35 cellular contexts compared by ENCODE assay signal in the genomic region with DNA sequence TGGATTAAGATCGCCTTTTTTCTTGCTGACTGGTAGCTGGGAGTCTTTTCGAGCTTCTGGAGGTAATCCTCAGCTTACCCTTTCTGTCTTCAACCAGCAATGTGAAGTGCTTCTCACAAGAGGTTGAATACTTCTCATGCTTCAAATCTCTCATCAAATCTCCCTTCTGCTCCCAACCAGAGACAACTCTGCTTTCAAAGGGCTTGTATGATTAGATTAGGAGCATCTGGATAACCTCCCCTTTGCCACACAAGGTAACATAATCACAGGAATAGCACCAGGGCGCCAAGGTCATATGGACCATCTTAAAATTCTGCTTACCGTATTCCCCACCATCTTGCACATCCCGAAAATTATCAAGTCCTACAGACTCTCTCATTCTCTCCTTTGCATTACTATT.
DNase-seq lines count a peak whose midpoint lies in the region; ATAC-seq and TF ChIP-seq lines count a peak whose summit lies in the region.
"Had no signal": no experiment of that assay in that cellular context is flagged by ENCODE, and none has a peak within 500 bp of the region (broad histone marks: within the 10 kb centered on the region; RNA-seq: fewer than 3 reads in every experiment).

No MANE protein-coding gene starts in this region.

- no peaks in the 10 kb centered on the region for H3K9me2 ChIP-seq in PC-9 (ENCODE audit: insufficient read depth)

- no peak overlapping the region for H2BK12ac ChIP-seq in mesenchymal stem cell (ENCODE audit: low read length in 2 of 2)

- peaks cover 26% of the 10 kb centered on the region for H3K27me3 Mint-ChIP-seq in WTC11 (ENCODE audit: low read depth)

- H3K9me3 ChIP-seq in PC-9 (ENCODE audit: insufficient read depth, low read depth) (no peaks in the 10 kb centered on the region), mesenchymal stem cell (ENCODE audit: control insufficient read depth, low read length) (no peaks in the 10 kb centered on the region), osteoblast (ENCODE audit: low read depth, low read length) (no peaks in the 10 kb centered on the region)
- H3K9me3 ChIP-seq: A549; BE2C; BLaER1; BLaER1 treated with 17β-estradiol and CSF1 and Interleukin-3, amounts not matched to agents 10 nM and 100 nM; Caco-2 had no signal

- no peaks in the 10 kb centered on the region for H3K27me3 ChIP-seq in PC-9 (ENCODE audit: insufficient read depth, low read depth)
- H3K27me3 ChIP-seq in mesenchymal stem cell (ENCODE audit: control insufficient read depth in 1 of 2, insufficient read depth in 1 of 2, low read length in 2 of 2): no peaks in the 10 kb centered on the region
- H3K27me3 ChIP-seq in osteoblast (ENCODE audit: insufficient read depth, low read length): no peaks in the 10 kb centered on the region
- H3K27me3 ChIP-seq: BLaER1; BLaER1 treated with 17β-estradiol and CSF1 and Interleukin-3, amounts not matched to agents 10 nM and 100 nM had no signal

- no peak overlapping the region for H4K91ac ChIP-seq in mesenchymal stem cell (ENCODE audit: low read length)

- H4K20me1 ChIP-seq in PC-9 (ENCODE audit: insufficient read depth) (no peaks in the 10 kb centered on the region), osteoblast (ENCODE audit: insufficient read depth, low read length) (no peaks in the 10 kb centered on the region)
- H4K20me1 ChIP-seq: BLaER1; BLaER1 treated with 17β-estradiol and CSF1 and Interleukin-3, amounts not matched to agents 10 nM and 100 nM had no signal

- H3K4me3 ChIP-seq in PC-9 (no peak overlapping the region), mesenchymal stem cell (ENCODE audit: insufficient read depth in 1 of 2, low read depth in 1 of 2, low read length in 2 of 2) (no peak overlapping the region), osteoblast (ENCODE audit: insufficient read depth, low read length) (no peak overlapping the region)
- H3K4me3 ChIP-seq: A549; BLaER1; BLaER1 treated with 17β-estradiol and CSF1 and Interleukin-3, amounts not matched to agents 10 nM and 100 nM had no signal

- H3K79me2 ChIP-seq in PC-9 (ENCODE audit: low read depth) (no peaks in the 10 kb centered on the region), osteoblast (ENCODE audit: insufficient read depth, low read length) (no peaks in the 10 kb centered on the region)

- no peaks in the 10 kb centered on the region for H3F3A ChIP-seq in PC-9 (ENCODE audit: insufficient read depth, low read depth)

- intact Hi-C loops in PC-9 (cut with micrococcal nuclease; ENCODE audit: unreplicated experiment): no loop called here

- H3K27ac ChIP-seq in PC-9: no peak overlapping the region
- no peak overlapping the region for H3K27ac ChIP-seq in mesenchymal stem cell (ENCODE audit: low read length, poor library complexity, severe bottlenecking)
- H3K27ac ChIP-seq in osteoblast (ENCODE audit: low read depth, low read length): no peak overlapping the region
- H3K27ac ChIP-seq: 22Rv1; A549; BLaER1; BLaER1 treated with 17β-estradiol and CSF1 and Interleukin-3, amounts not matched to agents 10 nM and 100 nM; C4-2B had no signal

- H2AFZ ChIP-seq in PC-9 (peak overlapping the region; percentile 46; the same call in 1 of the 2 replicates), mesenchymal stem cell (ENCODE audit: low read depth, low read length) (no peak overlapping the region), osteoblast (ENCODE audit: low read length) (peak overlapping the region; percentile 10)

- H3K14ac ChIP-seq in mesenchymal stem cell (ENCODE audit: low read length in 2 of 2): no peak overlapping the region

- CTCF ChIA-PET in PC-9 (lab: Charles Lee) (no interaction called here), WTC11 (lab: Charles Lee) (interaction anchor here (1.5 kb wide), 1 partner anchor 16 kb away, joined by 10 read pairs; no protein-coding TSS in a partner anchor)

- TF ChIP-seq CTCF in PC-9 (conservative IDR thresholded peaks at IDR 0.05): no peak
- no peak for TF ChIP-seq CTCF in osteoblast (IDR thresholded peaks at IDR 0.05; ENCODE audit: extremely low read depth, low read depth, low read length)
- TF ChIP-seq CTCF in WTC11 (IDR thresholded peaks at IDR 0.05): no peak

- H3K4me1 Mint-ChIP-seq in WTC11: peaks cover 6% of the 10 kb centered on the region
- H3K4me1 Mint-ChIP-seq: CD14-positive monocyte; CD4-positive, alpha-beta memory T cell; CD4-positive, CD25-positive, alpha-beta regulatory T cell; CD8-positive, alpha-beta memory T cell had no signal

- no peak overlapping the region for H2BK15ac ChIP-seq in mesenchymal stem cell (ENCODE audit: low read depth, poor library complexity, severe bottlenecking)

- H3K4me2 ChIP-seq in PC-9: no peak overlapping the region
- no peak overlapping the region for H3K4me2 ChIP-seq in mesenchymal stem cell (ENCODE audit: low read length, poor library complexity, severe bottlenecking)
- no peak overlapping the region for H3K4me2 ChIP-seq in osteoblast (ENCODE audit: insufficient read depth, low read length)
- H3K4me2 ChIP-seq: A549; BLaER1; BLaER1 treated with 17β-estradiol and CSF1 and Interleukin-3, amounts not matched to agents 10 nM and 100 nM had no signal

- H2BK120ac ChIP-seq in mesenchymal stem cell (ENCODE audit: low read depth, low read length): no peak overlapping the region

- H3K23ac ChIP-seq in mesenchymal stem cell (ENCODE audit: low read length in 2 of 2): no peak overlapping the region

- no peaks in the 10 kb centered on the region for H3K4me1 ChIP-seq in PC-9 (replicated peaks; ENCODE audit: insufficient read depth)
- no peaks in the 10 kb centered on the region for H3K4me1 ChIP-seq in mesenchymal stem cell (ENCODE audit: control insufficient read depth, insufficient read depth, low read depth, low read length)
- H3K4me1 ChIP-seq in osteoblast (ENCODE audit: insufficient read depth, low read length): peaks cover under 1% of the 10 kb centered on the region
- H3K4me1 ChIP-seq: A549, BE2C, Caco-2 had no signal

- H2BK5ac ChIP-seq in mesenchymal stem cell (ENCODE audit: low read depth, low read length, poor library complexity, severe bottlenecking): no peak overlapping the region

- no peak overlapping the region for H3K4me3 Mint-ChIP-seq in WTC11
- H3K4me3 Mint-ChIP-seq: B cell; CD14-positive monocyte; CD4-positive, alpha-beta memory T cell; CD4-positive, alpha-beta T cell; CD4-positive, CD25-positive, alpha-beta regulatory T cell; CD8-positive, alpha-beta memory T cell; CD8-positive, alpha-beta T cell had no signal

- no peaks in the 10 kb centered on the region for H3K79me1 ChIP-seq in mesenchymal stem cell (replicated peaks; ENCODE audit: low read length, poor library complexity, severe bottlenecking)

- ATAC-seq in WTC11 (no peak), GM19023 (IDR thresholded peaks at IDR 0.05; ENCODE audit: unreplicated experiment) (no peak)
- ATAC-seq: A549; CD8-positive, alpha-beta T cell had no signal

- no peaks in the 10 kb centered on the region for H3K36me3 Mint-ChIP-seq in WTC11
- H3K36me3 Mint-ChIP-seq: CD14-positive monocyte; CD4-positive, alpha-beta memory T cell; CD4-positive, CD25-positive, alpha-beta regulatory T cell; CD8-positive, alpha-beta memory T cell; CD8-positive, alpha-beta T cell had no signal

- no peak overlapping the region for H3K27ac Mint-ChIP-seq in WTC11
- H3K27ac Mint-ChIP-seq: B cell; CD4-positive, alpha-beta memory T cell; CD4-positive, alpha-beta T cell; CD4-positive, CD25-positive, alpha-beta regulatory T cell; CD8-positive, alpha-beta memory T cell; CD8-positive, alpha-beta T cell had no signal

- POLR2A ChIA-PET in PC-9 (lab: Charles Lee; ENCODE audit: unreplicated experiment): no interaction called here
- POLR2A ChIA-PET in WTC11 (lab: Charles Lee): no interaction called here

- BruUV-seq in PC-9 (replicated peaks; lab: Mats Ljungman, UMichigan): no TSS peak

- no peak overlapping the region for H3K9ac ChIP-seq in mesenchymal stem cell (ENCODE audit: low read length)
- H3K9ac ChIP-seq: BLaER1; BLaER1 treated with 17β-estradiol and CSF1 and Interleukin-3, amounts not matched to agents 10 nM and 100 nM had no signal

- 94% methylated on average over 5 of the region's 5 CpGs for WGBS in mesenchymal stem cell

- no peak overlapping the region for H4K8ac ChIP-seq in mesenchymal stem cell (ENCODE audit: low read length)

- peak overlapping the region; percentile 50 for H2AK5ac ChIP-seq in mesenchymal stem cell (ENCODE audit: low read length, severe bottlenecking)

- no peak overlapping the region for H3K4ac ChIP-seq in mesenchymal stem cell (ENCODE audit: low read depth in 1 of 2, low read length in 2 of 2)

- no peaks in the 10 kb centered on the region for H3K9me3 Mint-ChIP-seq in WTC11
- H3K9me3 Mint-ChIP-seq: CD4-positive, alpha-beta memory T cell; CD4-positive, alpha-beta T cell; CD8-positive, alpha-beta T cell had no signal

- H3K36me3 ChIP-seq in PC-9 (ENCODE audit: low read depth) (no peaks in the 10 kb centered on the region), mesenchymal stem cell (ENCODE audit: control insufficient read depth in 1 of 2, insufficient read depth in 2 of 2, low read depth in 1 of 2, low read length in 2 of 2) (no peaks in the 10 kb centered on the region), osteoblast (ENCODE audit: insufficient read depth, low read length) (no peaks in the 10 kb centered on the region)
- H3K36me3 ChIP-seq: BE2C; BLaER1; BLaER1 treated with 17β-estradiol and CSF1 and Interleukin-3, amounts not matched to agents 10 nM and 100 nM had no signal

- H3K18ac ChIP-seq in mesenchymal stem cell (ENCODE audit: low read depth in 1 of 2, low read length in 2 of 2): no peak overlapping the region

- DNase-seq in PC-9: no peak
- peak; percentile 97 for DNase-seq in SK-N-DZ (ENCODE audit: low spot score)
- no peak for DNase-seq in mesenchymal stem cell
- DNase-seq in osteoblast (ENCODE audit: insufficient read length, low spot score, missing footprints): no peak
- no peak for DNase-seq in putamen (ENCODE audit: low spot score)
- DNase-seq in HuH-7 (ENCODE audit: low spot score): no peak
- DNase-seq in WTC11 (ENCODE audit: low spot score): no peak
- DNase-seq: 8988T; ACHN; AML-193; BE2C; C1 segment of cervical spinal cord; Caco-2; Calu3; CD4-positive, alpha-beta memory T cell; CD4-positive, alpha-beta T cell; CD4-positive, CD25-positive, alpha-beta regulatory T cell; CD8-positive, alpha-beta memory T cell; CD8-positive, alpha-beta T cell; COR-L47; DMS 273 treated with DMSO at 0.1 percent for 48 hours; DMS153; DMS53; DMS79; DMS79 treated with DMSO at 0.1 percent for 48 hours; DND-41; EL had no signal

TF ChIP-seq in WTC11, 78 proteins besides CTCF, POLR2A, EP300 and RAD21 (continues in another document):
- TF ChIP-seq CREB1 (CRISPR knock-in tag; IDR thresholded peaks at IDR 0.05): no peak
- TF ChIP-seq CBFB (CRISPR knock-in tag; IDR thresholded peaks at IDR 0.05; ENCODE audit: low read depth): no peak
- TF ChIP-seq ZNF232 (CRISPR knock-in tag; IDR thresholded peaks at IDR 0.05): no peak
- no peak for TF ChIP-seq SOX15 (CRISPR knock-in tag; IDR thresholded peaks at IDR 0.05)
- no peak for TF ChIP-seq FOXJ3 (CRISPR knock-in tag; IDR thresholded peaks at IDR 0.05; ENCODE audit: borderline replicate concordance)
- TF ChIP-seq, protein P1, sequence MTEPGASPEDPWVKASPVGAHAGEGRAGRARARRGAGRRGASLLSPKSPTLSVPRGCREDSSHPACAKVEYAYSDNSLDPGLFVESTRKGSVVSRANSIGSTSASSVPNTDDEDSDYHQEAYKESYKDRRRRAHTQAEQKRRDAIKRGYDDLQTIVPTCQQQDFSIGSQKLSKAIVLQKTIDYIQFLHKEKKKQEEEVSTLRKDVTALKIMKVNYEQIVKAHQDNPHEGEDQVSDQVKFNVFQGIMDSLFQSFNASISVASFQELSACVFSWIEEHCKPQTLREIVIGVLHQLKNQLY (CRISPR knock-in tag; IDR thresholded peaks at IDR 0.05): no peak
